In the genomic region with DNA sequence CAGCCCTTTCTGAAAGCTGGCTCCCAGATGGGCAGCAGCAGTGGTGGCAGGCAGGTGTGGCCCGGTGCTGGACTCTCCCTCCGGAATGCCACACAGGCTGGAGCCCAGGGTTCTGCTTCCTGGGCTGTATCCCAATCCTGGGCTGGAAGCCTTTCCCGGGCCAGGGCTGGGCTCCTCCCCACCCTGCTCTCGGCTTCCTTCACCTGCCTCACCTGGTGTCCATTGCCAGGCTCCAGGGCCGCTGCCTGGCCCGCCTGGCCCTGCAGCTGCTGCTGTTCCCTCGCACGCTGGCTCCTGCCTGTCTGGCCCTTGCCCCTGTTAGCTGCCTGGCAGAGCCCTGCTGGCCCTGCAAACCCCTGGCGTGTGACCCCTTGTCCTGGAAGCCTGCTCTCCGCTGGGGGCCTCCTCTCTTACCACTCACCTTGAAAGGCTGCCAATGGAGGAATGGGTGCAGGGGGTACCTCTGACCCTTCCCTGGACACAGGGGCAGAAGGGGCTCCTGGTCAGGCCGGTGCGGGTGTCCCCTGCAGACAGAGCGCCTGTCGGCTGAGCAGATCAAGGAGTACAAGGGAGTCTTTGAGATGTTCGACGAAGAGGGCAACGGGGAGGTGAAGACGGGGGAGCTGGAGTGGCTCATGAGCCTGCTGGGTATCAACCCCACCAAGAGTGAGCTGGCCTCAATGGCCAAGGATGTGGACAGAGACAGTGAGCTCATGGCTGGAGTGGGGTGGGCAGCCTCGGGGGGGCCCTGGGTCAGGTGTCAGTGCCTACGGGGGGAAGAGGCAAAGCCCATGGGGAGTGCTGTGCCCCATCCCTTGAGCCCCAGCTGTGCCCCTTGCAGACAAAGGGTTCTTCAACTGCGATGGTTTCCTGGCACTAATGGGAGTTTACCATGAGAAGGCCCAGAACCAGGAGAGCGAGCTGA, we compare ENCODE assay signal across 26 cellular contexts. TPM values are rescaled to one million over a fixed set of nuclear protein-coding genes. Genes with fewer than 3 reads are reported as not detected.
DNase-seq lines count a peak whose midpoint lies in the region; ATAC-seq, FAIRE-seq and TF ChIP-seq lines count a peak whose summit lies in the region.
"Had no signal": no experiment of that assay in that cellular context is flagged by ENCODE, and none has a peak within 500 bp of the region (broad histone marks: within the 10 kb centered on the region; RNA-seq: fewer than 3 reads in every experiment).

No MANE protein-coding gene starts in this region.

- CTCF ChIA-PET in H1 (lab: Charles Lee; ENCODE audit: partially characterized antibody): interaction anchor here (1.0 to 2.9 kb wide), 5 partner anchors 10 to 128 kb away, joined by 3 to 12 read pairs (median 5); no protein-coding TSS in a partner anchor

- no peak overlapping the region; the same call in 1 of the 2 replicates for H2BK12ac ChIP-seq in H1 (ENCODE audit: low read depth, low read length)

- H3K4ac ChIP-seq in H1 (replicated peaks; ENCODE audit: insufficient read length, low read depth, low read length): no peak overlapping the region

- H3K36me3 ChIP-seq in H1 (ENCODE audit: control insufficient read depth in 2 of 4, insufficient read depth in 4 of 4, low read length in 3 of 4) (no peaks in the 10 kb centered on the region), neural progenitor cell (no peaks in the 10 kb centered on the region)
- H3K36me3 ChIP-seq: SJSA1 had no signal

- 92% methylated on average over 22 of the region's 22 CpGs for WGBS in right cardiac atrium
- WGBS in H1 (ENCODE audit: extremely low coverage in 1 of 2, insufficient coverage in 1 of 2, insufficient read length in 1 of 2, insufficient replicate concordance in 2 of 2, low coverage in 1 of 2, low lambda C conversion rate in 2 of 2, missing lambda C conversion rate in 1 of 2), 2 experiments: 90% methylated on average over 22 of the region's 22 CpGs; no CpG with 5 or more reads in 1 of the 2 experiments

- H3K36me3 Mint-ChIP-seq in neural progenitor cell (no peaks in the 10 kb centered on the region), type B pancreatic cell (no peaks in the 10 kb centered on the region)
- H3K36me3 Mint-ChIP-seq: activated naive CD8-positive, alpha-beta T cell treated with anti-CD3 and anti-CD28 coated beads, Interleukin-2, amount 10 ng/mL, durations not matched to agents 7 days and 5 days; brain; memory B cell had no signal

- H4K8ac ChIP-seq in H1 (ENCODE audit: extremely low read depth, insufficient read depth, low read length): no peak overlapping the region

- H4K5ac ChIP-seq in H1 (ENCODE audit: insufficient read length, low read depth, low read length): no peak overlapping the region

- no peak overlapping the region for H3K4me3 ChIP-seq in right cardiac atrium (ENCODE audit: low read length)
- H3K4me3 ChIP-seq in H1 (ENCODE audit: extremely low read depth in 1 of 4, insufficient read depth in 2 of 4, low read depth in 3 of 4, low read length in 4 of 4): no peak overlapping the region
- H3K4me3 ChIP-seq in neural progenitor cell: no peak overlapping the region
- H3K4me3 ChIP-seq: SJSA1 had no signal

- H3K27ac Mint-ChIP-seq in neural progenitor cell (peak overlapping the region; percentile 68), type B pancreatic cell (no peak overlapping the region)
- H3K27ac Mint-ChIP-seq: activated naive CD8-positive, alpha-beta T cell treated with anti-CD3 and anti-CD28 coated beads, Interleukin-2, amount 10 ng/mL, durations not matched to agents 7 days and 5 days; activated T-helper 1 cell treated with anti-CD3 and anti-CD28 coated beads, Interleukin-12 subunit alpha, Interleukin-12 subunit beta, Interleukin-2, Interleukin-4 antibody, amounts not matched to agents 30 ng/mL and 10 ng/mL and 1 ng/mL, durations not matched to agents 14 hours and 24 hours and 36 hours; memory B cell; nephron had no signal

- no peaks in the 10 kb centered on the region for H3K27me3 ChIP-seq in right cardiac atrium (ENCODE audit: control insufficient read depth, insufficient read depth)
- H3K27me3 ChIP-seq in H1 (replicated peaks in 1 of 4; ENCODE audit: control insufficient read depth in 3 of 4, extremely low read depth in 1 of 4, insufficient read depth in 3 of 4, low read length in 3 of 4): peaks cover 0 to 2% (median under 1%) of the 10 kb centered on the region in 4 experiments; a peak in 2 of 7 replicates
- H3K27me3 ChIP-seq in neural progenitor cell: peaks cover 20% of the 10 kb centered on the region
- H3K27me3 ChIP-seq: SJSA1 had no signal

- peaks cover 12% of the 10 kb centered on the region for H3K27me3 Mint-ChIP-seq in neural progenitor cell (ENCODE audit: insufficient read depth, low read depth)
- peaks cover 9% of the 10 kb centered on the region for H3K27me3 Mint-ChIP-seq in type B pancreatic cell

- peak overlapping the region; percentile 46; the same call in 1 of the 2 replicates for H2BK15ac ChIP-seq in H1 (ENCODE audit: low read length)

- POLR2A ChIA-PET in H1 (lab: Charles Lee; ENCODE audit: partially characterized antibody): interaction anchor here (1.1 kb wide), 2 partner anchors 134 to 139 kb away, joined by 3 read pairs; no protein-coding TSS in a partner anchor

- TF ChIP-seq POLR2A in H1 (IDR thresholded peaks at IDR 0.05; ENCODE audit: control extremely low read depth in 1 of 2, low read depth in 2 of 2, low read length in 2 of 2): no peak

- H3K4me1 ChIP-seq in right cardiac atrium (ENCODE audit: control insufficient read depth, insufficient read depth, low read length) (no peaks in the 10 kb centered on the region), H1 (replicated peaks in 1 of 4; ENCODE audit: control insufficient read depth in 3 of 4, insufficient read depth in 4 of 4, low read length in 3 of 4) (peaks cover 0 to 19% (median 12%) of the 10 kb centered on the region in 4 experiments; a peak in 6 of 7 replicates), neural progenitor cell (peaks cover 7% of the 10 kb centered on the region)

- no peak overlapping the region for H2AFZ ChIP-seq in H1 (ENCODE audit: low read length)
- no peak overlapping the region for H2AFZ ChIP-seq in neural progenitor cell (replicated peaks)

- no peak for TF ChIP-seq EP300 in H1 (IDR thresholded peaks at IDR 0.05; ENCODE audit: borderline replicate concordance in 1 of 2, low read depth in 2 of 2, low read length in 2 of 2)

- H3K4me2 ChIP-seq in H1 (ENCODE audit: insufficient read depth in 1 of 2, low read depth in 2 of 2, low read length in 2 of 2) (no peak overlapping the region), neural progenitor cell (no peak overlapping the region)

- peaks cover 13% of the 10 kb centered on the region for H3K4me1 Mint-ChIP-seq in neural progenitor cell
- H3K4me1 Mint-ChIP-seq in type B pancreatic cell (ENCODE audit: unreplicated experiment): peaks cover 4% of the 10 kb centered on the region
- H3K4me1 Mint-ChIP-seq: activated naive CD8-positive, alpha-beta T cell treated with anti-CD3 and anti-CD28 coated beads, Interleukin-2, amount 10 ng/mL, durations not matched to agents 7 days and 5 days had no signal

- H3F3A ChIP-seq in neural progenitor cell (ENCODE audit: low read depth): peaks cover 8% of the 10 kb centered on the region

- H3K23ac ChIP-seq in H1 (ENCODE audit: insufficient read length): no peak overlapping the region

- no peak overlapping the region for H4K91ac ChIP-seq in H1 (replicated peaks; ENCODE audit: insufficient read length, low read length)

- peaks cover 4% of the 10 kb centered on the region; the same call in 1 of the 2 replicates for H3K23me2 ChIP-seq in H1 (ENCODE audit: low read depth, low read length)

- intact Hi-C loops in right cardiac atrium (cut with DNase I) (no loop called here), left cardiac atrium (cut with DNase I) (no loop called here)

- no peak overlapping the region for H3K9ac ChIP-seq in H1 (replicated peaks in 1 of 4; ENCODE audit: extremely low read depth in 1 of 4, low read depth in 3 of 4, low read length in 3 of 4)
- no peak overlapping the region for H3K9ac ChIP-seq in neural progenitor cell

- H3K79me1 ChIP-seq in H1 (ENCODE audit: low read depth, low read length): no peaks in the 10 kb centered on the region

- H2BK120ac ChIP-seq in H1 (replicated peaks; ENCODE audit: low read depth, low read length): no peak overlapping the region

- no peaks in the 10 kb centered on the region for H3K9me3 Mint-ChIP-seq in neural progenitor cell
- no peaks in the 10 kb centered on the region for H3K9me3 Mint-ChIP-seq in type B pancreatic cell
- H3K9me3 Mint-ChIP-seq: activated naive CD8-positive, alpha-beta T cell treated with anti-CD3 and anti-CD28 coated beads, Interleukin-2, amount 10 ng/mL, durations not matched to agents 7 days and 5 days; activated T-helper 1 cell treated with anti-CD3 and anti-CD28 coated beads, Interleukin-12 subunit alpha, Interleukin-12 subunit beta, Interleukin-2, Interleukin-4 antibody, amounts not matched to agents 30 ng/mL and 10 ng/mL and 1 ng/mL, durations not matched to agents 14 hours and 24 hours and 36 hours; brain; memory B cell; nephron had no signal

- TF ChIP-seq CTCF in H1 (IDR thresholded peaks at IDR 0.05; ENCODE audit: control extremely low read depth in 1 of 3, insufficient read depth in 1 of 3, low read depth in 1 of 3, low read length in 3 of 3) (no peak), neural progenitor cell (IDR thresholded peaks at IDR 0.05) (no peak), type B pancreatic cell (conservative IDR thresholded peaks at IDR 0.05) (no peak)

- no peak overlapping the region for H3K56ac ChIP-seq in H1 (replicated peaks; ENCODE audit: insufficient read length, low read depth, low read length)

- no peaks in the 10 kb centered on the region for H4K20me1 ChIP-seq in H1 (replicated peaks in 1 of 2; ENCODE audit: control insufficient read depth in 1 of 2, insufficient read depth in 2 of 2, low read length in 2 of 2)
- H4K20me1 ChIP-seq in neural progenitor cell (ENCODE audit: low read depth): no peaks in the 10 kb centered on the region

- no peak for FAIRE-seq in H1 (lab: Jason Lieb, UNC)
- FAIRE-seq: frontal cortex had no signal

- H3K4me3 Mint-ChIP-seq in neural progenitor cell (no peak overlapping the region), type B pancreatic cell (peak overlapping the region; percentile 39)
- H3K4me3 Mint-ChIP-seq: activated naive CD8-positive, alpha-beta T cell treated with anti-CD3 and anti-CD28 coated beads, Interleukin-2, amount 10 ng/mL, durations not matched to agents 7 days and 5 days; activated T-helper 1 cell treated with anti-CD3 and anti-CD28 coated beads, Interleukin-12 subunit alpha, Interleukin-12 subunit beta, Interleukin-2, Interleukin-4 antibody, amounts not matched to agents 30 ng/mL and 10 ng/mL and 1 ng/mL, durations not matched to agents 14 hours and 24 hours and 36 hours; memory B cell had no signal

- H3K14ac ChIP-seq in H1 (ENCODE audit: insufficient read length): no peak overlapping the region

- no peaks in the 10 kb centered on the region for H3K79me2 ChIP-seq in H1 (ENCODE audit: control insufficient read depth in 1 of 2, insufficient read depth in 2 of 2, low read length in 2 of 2)
- no peaks in the 10 kb centered on the region for H3K79me2 ChIP-seq in neural progenitor cell (ENCODE audit: low read depth)

- H2BK5ac ChIP-seq in H1 (ENCODE audit: low read depth, low read length): no peak overlapping the region

- DNase-seq in right cardiac atrium: peak in 2 of 3 donors; percentile 41 to 56
- DNase-seq in left cardiac atrium: no peak
- no peak for DNase-seq in H1 (ENCODE audit: low read depth in 1 of 2, low spot score in 2 of 2)
- DNase-seq in neural progenitor cell (ENCODE audit: low spot score): no peak
- no peak for DNase-seq in type B pancreatic cell (ENCODE audit: extremely low spot score, unreplicated experiment)
- DNase-seq: activated CD4-positive, alpha-beta T cell treated with anti-CD3 and anti-CD28 coated beads for 4 hours; activated naive CD8-positive, alpha-beta T cell treated with anti-CD3 and anti-CD28 coated beads, Interleukin-2, amount 10 ng/mL, durations not matched to agents 7 days and 5 days; effector memory CD4-positive, alpha-beta T cell; GDM1; islet precursor cell; NCI-H1092; NCI-H1930; NCI-H82; stimulated activated CD4-positive, alpha-beta T cell treated with anti-CD3 and anti-CD28 coated beads, Interleukin-2, amount 100 ng/mL, for 24 hours; stimulated activated naive CD4-positive, alpha-beta T cell treated with Interleukin-2 at 50 U/mL for 16 hours had no signal

- no peak overlapping the region for H2AK5ac ChIP-seq in H1 (ENCODE audit: low read depth, low read length)

- no peak overlapping the region for H2BK20ac ChIP-seq in H1 (ENCODE audit: low read length)

- H3K27ac ChIP-seq in right cardiac atrium (ENCODE audit: low read length): no peak overlapping the region
- no peak overlapping the region for H3K27ac ChIP-seq in H1 (ENCODE audit: low read depth, low read length)
- H3K27ac ChIP-seq in neural progenitor cell: no peak overlapping the region
- H3K27ac ChIP-seq: SJSA1 had no signal

- ATAC-seq in right cardiac atrium (no peak), left cardiac atrium (no peak), GM18870 (IDR thresholded peaks at IDR 0.05; ENCODE audit: unreplicated experiment) (no peak), HG03025 (IDR thresholded peaks at IDR 0.05; ENCODE audit: low FRiP score, unreplicated experiment) (no peak), HG02610 (IDR thresholded peaks at IDR 0.05; ENCODE audit: unreplicated experiment) (no peak)
- ATAC-seq: esophagus mucosa had no signal

- no peak overlapping the region for H3K18ac ChIP-seq in H1 (ENCODE audit: extremely low read depth, low read length)

- no peaks in the 10 kb centered on the region for H3K9me3 ChIP-seq in right cardiac atrium (ENCODE audit: control insufficient read depth, low read length)
- H3K9me3 ChIP-seq in H1 (ENCODE audit: insufficient read depth in 2 of 2, low read depth in 1 of 2, low read length in 1 of 2): no peaks in the 10 kb centered on the region
- H3K9me3 ChIP-seq in neural progenitor cell (ENCODE audit: low read depth): no peaks in the 10 kb centered on the region
- H3K9me3 ChIP-seq: SJSA1 had no signal

- TF ChIP-seq RAD21 in H1 (IDR thresholded peaks at IDR 0.05 in 1 of 2, conservative IDR thresholded peaks at IDR 0.05 in 1 of 2; ENCODE audit: low read depth in 2 of 2, low read length in 2 of 2): no peak

RNA-seq across cellular contexts. Expression of gene CALML6, which starts 1.1 kb away (rescaled TPM):
- total RNA-seq in right cardiac atrium (under 1 TPM in 2 of 4 donors, not detected in 2; 0.24 to 0.36 TPM), left cardiac atrium (under 1 TPM in 1 of 2 donors, not detected in 1; 0.21 TPM), neural progenitor cell (ENCODE audit: low replicate concordance) (0.53 TPM in 1 of 2 replicates, not detected in the other), type B pancreatic cell (ENCODE audit: low replicate concordance) (0.36 and 0.65 TPM in 2 replicates)
- polyA plus RNA-seq in right cardiac atrium (0.18 TPM), H1 (2011; rRNA removed) (0.54 and 0.96 TPM in 2 replicates)
- total RNA-seq in H1 (2021; fragmentation: NEBNext Ultra II Directional; extraction: Animal tissue kit (Norgen Biotek cat#: 25700)): 0.92 and 1.3 TPM in 2 replicates
- polyA plus RNA-seq in H1 (2011; cell fraction: cytosol; rRNA removed): 1.4 TPM
- polyA plus RNA-seq in H1 (2011; cell fraction: nucleus; rRNA removed): 4.8 TPM
- polyA plus RNA-seq in H1 (2012, experiment 1 of 2): 1.3 to 1.9 TPM (median 1.7 TPM) in 4 replicates
- polyA plus RNA-seq in H1 (2012, experiment 2 of 2): 0.84 TPM
- 0.65 TPM for polyA plus RNA-seq in H1 (2013, experiment 1 of 2)
- polyA plus RNA-seq in H1 (2013, experiment 2 of 2): 0.63 TPM
- polyA minus RNA-seq in H1 (2011; rRNA and poly(A)+ RNA removed): 0.09 and 0.15 TPM in 2 replicates
- polyA minus RNA-seq in H1 (2011; cell fraction: cytosol; rRNA and poly(A)+ RNA removed): not detected
- 1.5 TPM for polyA minus RNA-seq in H1 (2011; cell fraction: nucleus; rRNA and poly(A)+ RNA removed)
- total RNA-seq: frontal cortex; SJSA1; T-helper 1 cell treated with Interleukin-12 subunit alpha and Interleukin-12 subunit beta and Interleukin-4 antibody, amounts not matched to agents 30 ng/mL and 1 ng/mL, for 36 hours had no signal

RNA-seq across cellular contexts. Expression of gene TMEM52, which starts 2.9 kb away (rescaled TPM):
- under 1 TPM; 0.34 to 0.89 (median 0.59) TPM for total RNA-seq in right cardiac atrium
- 1.9 TPM for polyA plus RNA-seq in right cardiac atrium
- under 1 TPM; 0.68 to 0.82 TPM for total RNA-seq in left cardiac atrium
- total RNA-seq in H1 (2021; fragmentation: NEBNext Ultra II Directional; extraction: Animal tissue kit (Norgen Biotek cat#: 25700)): 14.6 and 15.0 TPM in 2 replicates
- 30.2 and 46.3 TPM in 2 replicates for polyA plus RNA-seq in H1 (2011; rRNA removed)
- 20.9 TPM for polyA plus RNA-seq in H1 (2011; cell fraction: cytosol; rRNA removed)
- polyA plus RNA-seq in H1 (2011; cell fraction: nucleus; rRNA removed): 36.1 TPM
- polyA plus RNA-seq in H1 (2012, experiment 1 of 2): 8.4 to 15.3 TPM (median 14.6 TPM) in 4 replicates
- 15.3 TPM for polyA plus RNA-seq in H1 (2012, experiment 2 of 2)
- polyA plus RNA-seq in H1 (2013, experiment 1 of 2): 21.5 TPM
- 22.3 TPM for polyA plus RNA-seq in H1 (2013, experiment 2 of 2)
- 5.1 and 6.6 TPM in 2 replicates for polyA minus RNA-seq in H1 (2011; rRNA and poly(A)+ RNA removed)
- polyA minus RNA-seq in H1 (2011; cell fraction: cytosol; rRNA and poly(A)+ RNA removed): 6.2 TPM
- polyA minus RNA-seq in H1 (2011; cell fraction: nucleus; rRNA and poly(A)+ RNA removed): 11.6 TPM
- total RNA-seq in neural progenitor cell (ENCODE audit: low replicate concordance): 2.9 and 7.4 TPM in 2 replicates
- total RNA-seq in type B pancreatic cell (ENCODE audit: low replicate concordance): 1.8 and 3.9 TPM in 2 replicates
- total RNA-seq: activated naive CD8-positive, alpha-beta T cell treated with anti-CD3 and anti-CD28 coated beads, Interleukin-2, amount 10 ng/mL, durations not matched to agents 7 days and 5 days; T-helper 1 cell treated with Interleukin-12 subunit alpha and Interleukin-12 subunit beta and Interleukin-4 antibody, amounts not matched to agents 30 ng/mL and 1 ng/mL, for 36 hours had no signal

RNA-seq across cellular contexts. Expression of gene GNB1, which starts 25.3 kb away (rescaled TPM):
- 100 to 1,000 TPM; 152 to 205 (median 174) TPM for total RNA-seq in right cardiac atrium
- 73.7 TPM for polyA plus RNA-seq in right cardiac atrium
- 100 to 1,000 TPM; 188 to 206 TPM for total RNA-seq in left cardiac atrium
- total RNA-seq in H1 (2021; fragmentation: NEBNext Ultra II Directional; extraction: Animal tissue kit (Norgen Biotek cat#: 25700)): 382 and 394 TPM in 2 replicates
- polyA plus RNA-seq in H1 (2011; rRNA removed): 343 and 372 TPM in 2 replicates
- 391 TPM for polyA plus RNA-seq in H1 (2011; cell fraction: cytosol; rRNA removed)
- 286 TPM for polyA plus RNA-seq in H1 (2011; cell fraction: nucleus; rRNA removed)
- 256 to 341 TPM (median 318 TPM) in 4 replicates for polyA plus RNA-seq in H1 (2012, experiment 1 of 2)
- 110 TPM for polyA plus RNA-seq in H1 (2012, experiment 2 of 2)
- 180 TPM for polyA plus RNA-seq in H1 (2013, experiment 1 of 2)
- polyA plus RNA-seq in H1 (2013, experiment 2 of 2): 186 TPM
- polyA minus RNA-seq in H1 (2011; rRNA and poly(A)+ RNA removed): 482 and 536 TPM in 2 replicates
- polyA minus RNA-seq in H1 (2011; cell fraction: cytosol; rRNA and poly(A)+ RNA removed): 250 TPM
- polyA minus RNA-seq in H1 (2011; cell fraction: nucleus; rRNA and poly(A)+ RNA removed): 104 TPM
- total RNA-seq in neural progenitor cell (ENCODE audit: low replicate concordance): 175 and 197 TPM in 2 replicates
- 279 and 297 TPM in 2 replicates for total RNA-seq in type B pancreatic cell (ENCODE audit: low replicate concordance)

Comparison
In these comparisons a context has a peak if more than half of its experiments do, and no peak if none do; other contexts are left out.
1. DNase-seq: peak in right cardiac atrium (2 of 3); none in left cardiac atrium (single experiment), H1 (0 of 2), neural progenitor cell (single experiment) and type B pancreatic cell (single experiment).